ENCODE assay signal across 8 cellular contexts in genomic region chr11:8717876-8718753, GRCh38. TPM values are rescaled to one million over a fixed set of nuclear protein-coding genes. Genes with fewer than 3 reads are reported as not detected.
DNase-seq lines count a peak whose midpoint lies in the region; ATAC-seq, FAIRE-seq and TF ChIP-seq lines count a peak whose summit lies in the region.

No MANE protein-coding gene starts in this region.

- no peak for FAIRE-seq in RCC 7860 (lab: Jason Lieb, UNC)

- ATAC-seq in GM21360 (IDR thresholded peaks at IDR 0.05; ENCODE audit: unreplicated experiment), result no peak

- H3K4me3 ChIP-seq in fibroblast of pulmonary artery (replicated peaks; ENCODE audit: low read depth, low read length), result peak overlapping the region; percentile 13

- DNase-seq in GM19238 (ENCODE audit: insufficient read length, low spot score) (peak; percentile 20), RCC 7860 (ENCODE audit: low spot score) (peak; percentile 75), fibroblast of pulmonary artery (ENCODE audit: low read depth) (peak; percentile 91), pulmonary artery endothelial cell (ENCODE audit: low read depth, low spot score) (peak; percentile 41), SK-N-DZ (ENCODE audit: low spot score) (no peak), ecto neural progenitor cell (ENCODE audit: low spot score) (no peak), KBM-7 (no peak)

- in situ Hi-C loops in KBM-7 (cut with MboI; ENCODE audit: low pct_unique_long_range_greater_than_20kb, low sequenced_read_pairs), result no loop called here

- TF ChIP-seq CTCF in fibroblast of pulmonary artery (IDR thresholded peaks at IDR 0.05; ENCODE audit: low read length, missing control alignments), result no peak

RNA-seq across cellular contexts. Expression of gene RPL27A, which starts 35.5 kb away (rescaled TPM):
- total RNA-seq in pulmonary artery endothelial cell, result 660 and 1,292 TPM in 2 replicates
- 2,631 and 2,777 TPM in 2 replicates for polyA plus RNA-seq in SK-N-DZ (2014; cell fraction: cytosol; rRNA removed)
- 785 and 949 TPM in 2 replicates for polyA plus RNA-seq in SK-N-DZ (2014; cell fraction: nucleus; rRNA removed)

RNA-seq across cellular contexts. Expression of gene TRIM66, which starts 35.6 kb away (rescaled TPM):
- total RNA-seq in pulmonary artery endothelial cell, result 5.7 and 7.3 TPM in 2 replicates
- polyA plus RNA-seq in SK-N-DZ (2014; cell fraction: cytosol; rRNA removed), result 0.80 and 3.7 TPM in 2 replicates
- 6.2 and 7.3 TPM in 2 replicates for polyA plus RNA-seq in SK-N-DZ (2014; cell fraction: nucleus; rRNA removed)

Comparison
In these comparisons a context has a peak if more than half of its experiments do, and no peak if none do; other contexts are left out.
1. DNase-seq: peak in GM19238 (single experiment), RCC 7860 (single experiment), fibroblast of pulmonary artery (single experiment) and pulmonary artery endothelial cell (single experiment); none in SK-N-DZ (single experiment), ecto neural progenitor cell (single experiment) and KBM-7 (single experiment).